In the genomic region with DNA sequence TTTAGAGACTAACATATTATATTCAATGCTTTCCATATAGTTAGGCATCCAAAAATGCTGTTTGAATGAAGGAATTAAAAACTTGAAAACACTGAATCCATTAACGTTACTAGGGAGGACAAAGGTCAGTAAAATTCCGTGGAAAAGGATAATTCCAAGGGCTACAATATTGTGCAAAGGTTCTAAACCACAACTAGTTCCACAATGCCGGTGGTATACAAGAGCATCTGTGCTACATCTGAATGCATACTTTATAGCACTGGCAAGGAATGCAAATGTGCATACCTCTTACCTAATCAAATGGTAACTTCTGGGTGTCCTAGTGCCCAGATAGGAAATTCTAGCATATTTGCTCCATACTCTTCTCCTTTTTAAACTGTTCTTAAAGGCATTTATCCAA, we compare ENCODE assay signal across 11 cellular contexts. TPM values are rescaled to one million over a fixed set of nuclear protein-coding genes. Genes with fewer than 3 reads are reported as not detected.
A peak's percentile ranks its signal among the peaks of the same experiment; 100 is the strongest.
DNase-seq lines count a peak whose midpoint lies in the region; ATAC-seq and TF ChIP-seq lines count a peak whose summit lies in the region.
"Had no signal": no experiment of that assay in that cellular context is flagged by ENCODE, and none has a peak within 500 bp of the region (broad histone marks: within the 10 kb centered on the region; RNA-seq: fewer than 3 reads in every experiment).

No MANE protein-coding gene starts in this region.

- H3K27me3 Mint-ChIP-seq in Calu3 (ENCODE audit: unreplicated experiment) (no peaks in the 10 kb centered on the region), nephron (ENCODE audit: low read depth) (no peaks in the 10 kb centered on the region)
- H3K27me3 Mint-ChIP-seq in activated naive CD8-positive, alpha-beta T cell treated with anti-CD3 and anti-CD28 coated beads, Interleukin-2, amount 50 U/mL, for 24 hours: peaks cover 4% of the 10 kb centered on the region
- H3K27me3 Mint-ChIP-seq: memory B cell had no signal

- H3K4me1 ChIP-seq in IMR-90 (ENCODE audit: control insufficient read depth, insufficient read depth, low read length): peaks cover 3% of the 10 kb centered on the region
- peaks cover 10% of the 10 kb centered on the region for H3K4me1 ChIP-seq in prostate gland (replicated peaks)

- H3K36me3 Mint-ChIP-seq in Calu3 (ENCODE audit: insufficient read depth, unreplicated experiment): peaks cover 33% of the 10 kb centered on the region
- peaks cover 24% of the 10 kb centered on the region for H3K36me3 Mint-ChIP-seq in activated naive CD8-positive, alpha-beta T cell treated with anti-CD3 and anti-CD28 coated beads, Interleukin-2, amount 50 U/mL, for 24 hours (ENCODE audit: low read depth)
- peaks cover 19% of the 10 kb centered on the region for H3K36me3 Mint-ChIP-seq in nephron (ENCODE audit: low read depth)

- H4K91ac ChIP-seq in IMR-90 (ENCODE audit: insufficient read depth, low read depth, low read length): no peak overlapping the region

- intact Hi-C loops in Calu3 (cut with micrococcal nuclease; ENCODE audit: unreplicated experiment): loop anchor here (2.0 kb wide), 1 partner anchor 74 kb away; no protein-coding TSS in a partner anchor
- intact Hi-C loops in IMR-90 (cut with micrococcal nuclease): loop anchor here (10.0 kb wide), 1 partner anchor 792 kb away; a partner anchor contains a TSS
- intact Hi-C loops in prostate gland (cut with DNase I): no loop called here

- TF ChIP-seq POLR2A in IMR-90 (IDR thresholded peaks at IDR 0.05; ENCODE audit: low read depth, low read length): no peak
- no peak for TF ChIP-seq POLR2A in prostate gland (IDR thresholded peaks at IDR 0.05)

- H4K5ac ChIP-seq in IMR-90 (ENCODE audit: low read depth, low read length): no peak overlapping the region

- H3K27ac Mint-ChIP-seq in Calu3 (ENCODE audit: unreplicated experiment): no peak overlapping the region
- H3K27ac Mint-ChIP-seq in activated naive CD8-positive, alpha-beta T cell treated with anti-CD3 and anti-CD28 coated beads, Interleukin-2, amount 50 U/mL, for 24 hours: no peak overlapping the region
- peak overlapping the region; percentile 38 to 99 (median 57) for H3K27ac Mint-ChIP-seq in nephron

- no peak overlapping the region for H2AK5ac ChIP-seq in IMR-90 (ENCODE audit: low read depth, low read length)

- CTCF ChIA-PET in Calu3 (lab: Charles Lee): no interaction called here
- CTCF ChIA-PET in IMR-90 (lab: Yijun Ruan, JAX): no interaction called here

- H2BK120ac ChIP-seq in IMR-90 (ENCODE audit: low read depth, low read length): no peak overlapping the region

- H3K27me3 ChIP-seq in IMR-90 (ENCODE audit: control insufficient read depth, insufficient read depth, low read length) (no peaks in the 10 kb centered on the region), prostate gland (replicated peaks; ENCODE audit: insufficient read depth) (no peaks in the 10 kb centered on the region)

- peaks cover 9% of the 10 kb centered on the region for H3K36me3 ChIP-seq in IMR-90 (ENCODE audit: control insufficient read depth, insufficient read depth, low read length)
- H3K36me3 ChIP-seq in prostate gland: no peaks in the 10 kb centered on the region

- dilution Hi-C loops in IMR-90 (cut with HindIII; ENCODE audit: low sequenced_read_pairs, unreplicated experiment): no loop called here

- no peak overlapping the region for H2AFZ ChIP-seq in IMR-90 (replicated peaks; ENCODE audit: low read length, poor library complexity)

- H2AK9ac ChIP-seq in IMR-90 (replicated peaks; ENCODE audit: low read depth, low read length, poor library complexity): no peak overlapping the region

- peaks cover 11 to 26% of the 10 kb centered on the region in 2 experiments for H3K79me1 ChIP-seq in IMR-90 (ENCODE audit: low read depth in 1 of 2, low read length in 2 of 2)

- H3K27ac ChIP-seq in IMR-90 (ENCODE audit: insufficient read depth, low read length): no peak overlapping the region
- no peak overlapping the region for H3K27ac ChIP-seq in prostate gland

- no peaks in the 10 kb centered on the region; the same call in 1 of the 2 replicates for H3K9me1 ChIP-seq in IMR-90 (ENCODE audit: insufficient read depth, low read length)

- H3K9me3 ChIP-seq in IMR-90 (ENCODE audit: control insufficient read depth, insufficient read depth, low read length): no peaks in the 10 kb centered on the region
- no peaks in the 10 kb centered on the region for H3K9me3 ChIP-seq in prostate gland

- BruUV-seq in Calu3 (replicated peaks; lab: Mats Ljungman, UMichigan): no TSS peak
- BruUV-seq in IMR-90 (replicated peaks; lab: Mats Ljungman, UMichigan): no TSS peak

- WGBS in IMR-90 (ENCODE audit: extremely low coverage in 2 of 2, insufficient read length in 1 of 2), 2 experiments: no CpG with 5 or more reads among the region's 3 CpGs
- WGBS in prostate gland: 45% methylated on average over 3 of the region's 3 CpGs

- TF ChIP-seq CTCF in Calu3 (IDR thresholded peaks at IDR 0.05; ENCODE audit: unreplicated experiment) (no peak), IMR-90 (conservative IDR thresholded peaks at IDR 0.05; ENCODE audit: low read depth, low read length) (no peak), nephron (IDR thresholded peaks at IDR 0.05; ENCODE audit: unreplicated experiment in 3 of 3) (no peak), GM13977 (IDR thresholded peaks at IDR 0.05; ENCODE audit: extremely low read depth, insufficient read depth, missing control alignments) (no peak), prostate gland (IDR thresholded peaks at IDR 0.05) (no peak)

- no peak overlapping the region for H3K23ac ChIP-seq in IMR-90 (ENCODE audit: low read depth, low read length)

- H3K4me2 ChIP-seq in IMR-90 (ENCODE audit: low read depth, low read length): peak overlapping the region; percentile 33; the same call in 1 of the 2 replicates

- H4K20me1 ChIP-seq in IMR-90 (ENCODE audit: insufficient read depth, low read length): no peaks in the 10 kb centered on the region

- in situ Hi-C loops in IMR-90 (cut with MboI; ENCODE audit: low sequenced_read_pairs): no loop called here
- in situ Hi-C loops in GM13977 (cut with MboI; ENCODE audit: low pct_unique_long_range_greater_than_20kb, low sequenced_read_pairs, unreplicated experiment): no loop called here

- H3K4me3 ChIP-seq in IMR-90 (ENCODE audit: insufficient read depth, low read depth, low read length) (no peak overlapping the region), prostate gland (no peak overlapping the region)

- no peak overlapping the region for H3K18ac ChIP-seq in IMR-90 (ENCODE audit: low read depth, low read length)

- H3K9me3 Mint-ChIP-seq in Calu3 (ENCODE audit: low read depth, unreplicated experiment) (no peaks in the 10 kb centered on the region), nephron (no peaks in the 10 kb centered on the region)
- H3K9me3 Mint-ChIP-seq in activated naive CD8-positive, alpha-beta T cell treated with anti-CD3 and anti-CD28 coated beads, Interleukin-2, amount 50 U/mL, for 24 hours: no peaks in the 10 kb centered on the region
- H3K9me3 Mint-ChIP-seq: memory B cell had no signal

- ATAC-seq in IMR-90 (ENCODE audit: low read depth) (no peak), GM19467 (IDR thresholded peaks at IDR 0.05; ENCODE audit: unreplicated experiment) (no peak)
- ATAC-seq in activated naive CD8-positive, alpha-beta T cell treated with anti-CD3 and anti-CD28 coated beads, Interleukin-2, amount 50 U/mL, for 24 hours: no peak

- peak overlapping the region; percentile 98 for H3K4me3 Mint-ChIP-seq in Calu3 (ENCODE audit: low read depth, unreplicated experiment)
- H3K4me3 Mint-ChIP-seq in activated naive CD8-positive, alpha-beta T cell treated with anti-CD3 and anti-CD28 coated beads, Interleukin-2, amount 50 U/mL, for 24 hours: peak overlapping the region; percentile 98
- H3K4me3 Mint-ChIP-seq in nephron: peak overlapping the region; percentile 52 to 96 (median 95)
- H3K4me3 Mint-ChIP-seq: memory B cell had no signal

- H3K9ac ChIP-seq in IMR-90 (ENCODE audit: low read depth, low read length): no peak overlapping the region

- no peak overlapping the region for H2BK20ac ChIP-seq in IMR-90 (ENCODE audit: low read depth, low read length)

- H2BK15ac ChIP-seq in IMR-90 (ENCODE audit: low read depth, low read length): no peak overlapping the region

- DNase-seq in Calu3: no peak
- DNase-seq in IMR-90: peak; percentile 16
- no peak for DNase-seq in activated naive CD8-positive, alpha-beta T cell treated with anti-CD3 and anti-CD28 coated beads, Interleukin-2, amount 50 U/mL, for 24 hours
- no peak for DNase-seq in DMS153 (lab: John Stamatoyannopoulos, UW)
- no peak for DNase-seq in GM13977 (ENCODE audit: low spot score)
- DNase-seq in prostate gland (ENCODE audit: low spot score): no peak
- DNase-seq: NCI-H524 treated with DMSO at 0.1 percent for 48 hours; stimulated activated CD4-positive, alpha-beta T cell treated with anti-CD3 and anti-CD28 coated beads, Interleukin-15, amount 100 ng/mL, for 24 hours had no signal

- no peak overlapping the region for H3K56ac ChIP-seq in IMR-90 (ENCODE audit: extremely low read depth, insufficient read depth, low read length)

- H2BK5ac ChIP-seq in IMR-90 (ENCODE audit: low read depth, low read length, poor library complexity, severe bottlenecking): no peak overlapping the region

- H3K4me1 Mint-ChIP-seq in Calu3 (ENCODE audit: low read depth, unreplicated experiment) (peaks cover 53% of the 10 kb centered on the region), nephron (peaks cover 47% of the 10 kb centered on the region)
- peaks cover 57% of the 10 kb centered on the region for H3K4me1 Mint-ChIP-seq in activated naive CD8-positive, alpha-beta T cell treated with anti-CD3 and anti-CD28 coated beads, Interleukin-2, amount 50 U/mL, for 24 hours

- POLR2A ChIA-PET in IMR-90 (lab: Charles Lee; ENCODE audit: unreplicated experiment): no interaction called here

- no peak overlapping the region for H3K4ac ChIP-seq in IMR-90 (ENCODE audit: low read depth, low read length)

- H3K14ac ChIP-seq in IMR-90 (replicated peaks; ENCODE audit: low read depth, low read length): no peak overlapping the region

- no peak overlapping the region for H4K8ac ChIP-seq in IMR-90 (ENCODE audit: low read depth in 2 of 2, low read length in 2 of 2)

- no peak for TF ChIP-seq RAD21 in IMR-90 (IDR thresholded peaks at IDR 0.05; ENCODE audit: low read length)

TF ChIP-seq in IMR-90, 13 proteins besides CTCF, POLR2A, EP300 and RAD21 (continues in another document):
- no peak for TF ChIP-seq CEBPB (IDR thresholded peaks at IDR 0.05; ENCODE audit: low read depth, low read length)
- no peak for TF ChIP-seq NFE2L2 (IDR thresholded peaks at IDR 0.05; ENCODE audit: low read depth, low read length)
- TF ChIP-seq CHD1 (IDR thresholded peaks at IDR 0.05; ENCODE audit: low read depth, low read length): no peak
- TF ChIP-seq MAZ (IDR thresholded peaks at IDR 0.05; ENCODE audit: borderline replicate concordance, low read depth, low read length): no peak
- no peak for TF ChIP-seq FOS (IDR thresholded peaks at IDR 0.05; ENCODE audit: low read depth, low read length)
- no peak for TF ChIP-seq SMC3 (IDR thresholded peaks at IDR 0.05; ENCODE audit: low read depth, low read length)
- no peak for TF ChIP-seq RFX5 (IDR thresholded peaks at IDR 0.05; ENCODE audit: low read depth, low read length)

RNA-seq across cellular contexts. Expression of a gene that starts 2.2 kb away (rescaled TPM):
- total RNA-seq in Calu3 (2022): 74.2 and 76.7 TPM in 2 replicates
- total RNA-seq in IMR-90 (2012; rRNA removed): 21.1 and 22.8 TPM in 2 replicates
- 11.3 and 14.7 TPM in 2 replicates for polyA plus RNA-seq in IMR-90 (2012; rRNA removed)
- 2.0 and 3.0 TPM in 2 replicates for polyA plus RNA-seq in IMR-90 (2012; cell fraction: cytosol; rRNA removed)
- 3.6 and 24.3 TPM in 2 replicates for polyA plus RNA-seq in IMR-90 (2012; cell fraction: nucleus; rRNA removed; ENCODE audit: low replicate concordance)
- total RNA-seq in prostate gland: 10 to 100 TPM; 33.0 to 34.5 TPM

Comparison
In these comparisons a context has a peak if more than half of its experiments do, and no peak if none do; other contexts are left out.
1. H3K27ac Mint-ChIP-seq: peak in nephron (3 of 3); none in Calu3 (single experiment) and activated naive CD8-positive, alpha-beta T cell treated with anti-CD3 and anti-CD28 coated beads, Interleukin-2, amount 50 U/mL, for 24 hours (single experiment).
2. Peak in every context shown above with its lines, with median percentiles within 50 percentile points of each other: H3K4me3 Mint-ChIP-seq.